Comparison of ENCODE assay signal across 9 cellular contexts in the genomic region with DNA sequence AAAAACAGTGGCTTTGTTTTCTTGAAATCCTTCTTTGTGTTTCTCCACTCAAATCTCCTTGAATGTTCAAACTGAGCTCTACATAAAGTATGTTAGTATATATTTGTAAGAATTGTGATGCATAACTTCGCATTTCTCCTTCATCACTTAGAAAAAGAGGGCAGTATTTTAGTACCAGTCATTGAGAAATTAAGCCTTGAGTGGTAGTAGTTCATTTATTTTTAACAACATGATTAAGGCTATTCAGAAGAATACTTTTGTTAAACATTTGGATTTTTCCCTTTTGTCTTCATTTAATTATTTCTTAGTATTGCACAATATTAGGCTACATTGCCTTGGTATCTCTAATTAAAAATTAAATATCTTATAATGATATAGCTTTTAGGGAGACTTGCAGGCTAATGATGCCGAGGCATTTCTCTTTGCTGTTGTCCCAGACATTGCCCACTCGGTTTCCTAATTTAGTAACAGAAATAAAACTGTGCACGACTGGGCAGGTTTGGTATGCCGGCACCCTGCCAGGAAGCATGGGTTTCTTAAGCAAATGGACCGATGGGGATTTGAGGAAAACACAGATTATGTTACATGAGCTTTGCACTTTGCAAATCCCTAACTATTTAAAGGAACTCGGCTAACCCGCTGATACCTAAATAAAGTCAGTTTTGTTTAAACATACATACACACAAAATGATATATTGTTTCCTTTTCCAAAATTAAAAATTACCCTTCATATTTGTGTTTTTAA. TPM values are rescaled to one million over a fixed set of nuclear protein-coding genes. Genes with fewer than 3 reads are reported as not detected.
DNase-seq lines count a peak whose midpoint lies in the region; ATAC-seq and TF ChIP-seq lines count a peak whose summit lies in the region.
"Had no signal": no experiment of that assay in that cellular context is flagged by ENCODE, and none has a peak within 500 bp of the region (broad histone marks: within the 10 kb centered on the region; RNA-seq: fewer than 3 reads in every experiment).

No MANE protein-coding gene starts in this region.

- no peaks in the 10 kb centered on the region for H4K20me1 ChIP-seq in GM23248 (ENCODE audit: insufficient read depth)
- no peaks in the 10 kb centered on the region for H4K20me1 ChIP-seq in fibroblast of lung (ENCODE audit: control insufficient read depth, extremely low read depth, insufficient read depth, low read length)

- CTCF ChIA-PET in activated CD8-positive, alpha-beta T cell treated with anti-CD3 and anti-CD28 coated beads, Interleukin-2, amount 10 ng/mL, durations not matched to agents 7 days and 5 days (lab: Charles Lee): interaction anchor here (1.2 kb wide), 1 partner anchor 38 kb away, joined by 3 read pairs; no protein-coding TSS in a partner anchor

- POLR2A ChIA-PET in activated CD8-positive, alpha-beta T cell treated with anti-CD3 and anti-CD28 coated beads, Interleukin-2, amount 10 ng/mL, durations not matched to agents 7 days and 5 days (lab: Charles Lee): no interaction called here

- H3K9me2 ChIP-seq in GM23248 (ENCODE audit: insufficient read depth): no peaks in the 10 kb centered on the region

- H3K4me1 ChIP-seq in GM23248 (ENCODE audit: insufficient read depth) (no peaks in the 10 kb centered on the region; the same call in 1 of the 2 replicates), fibroblast of lung (ENCODE audit: control insufficient read depth, extremely low read depth, insufficient read depth, low read length) (peaks cover 2% of the 10 kb centered on the region), psoas muscle (peaks cover 21% of the 10 kb centered on the region)

- no peak overlapping the region for H3K27ac ChIP-seq in GM23248
- H3K27ac ChIP-seq in fibroblast of lung (ENCODE audit: insufficient read depth, low read length): no peak overlapping the region
- H3K27ac ChIP-seq in psoas muscle: peak overlapping the region; percentile 88
- H3K27ac ChIP-seq: KMS-11 had no signal

- H2AFZ ChIP-seq in GM23248 (no peak overlapping the region), fibroblast of lung (ENCODE audit: low read length) (no peak overlapping the region)

- WGBS in GM23248 (ENCODE audit: low coverage in 1 of 2, low lambda C conversion rate in 2 of 2, missing lambda C conversion rate in 2 of 2), 2 experiments: 74% methylated on average over 8 of the region's 8 CpGs
- 9 to 14% (median 12%) methylated on average over 8 of the region's 8 CpGs for WGBS in psoas muscle, 3 donors

- H3K36me3 ChIP-seq in GM23248 (ENCODE audit: low read depth): no peaks in the 10 kb centered on the region
- H3K36me3 ChIP-seq in fibroblast of lung (ENCODE audit: control insufficient read depth, insufficient read depth, low read length): no peaks in the 10 kb centered on the region
- H3K36me3 ChIP-seq in psoas muscle (ENCODE audit: insufficient read depth in 1 of 2, low read depth in 1 of 2): no peaks in the 10 kb centered on the region

- H3K79me2 ChIP-seq in GM23248 (ENCODE audit: insufficient read depth) (no peaks in the 10 kb centered on the region), fibroblast of lung (ENCODE audit: control insufficient read depth, insufficient read depth, low read length) (no peaks in the 10 kb centered on the region)

- H3K27me3 Mint-ChIP-seq in activated CD8-positive, alpha-beta T cell treated with anti-CD3 and anti-CD28 coated beads, Interleukin-2, amount 10 ng/mL, durations not matched to agents 7 days and 5 days (ENCODE audit: low read depth): no peaks in the 10 kb centered on the region

- ATAC-seq in psoas muscle (peak; percentile 85 to 93 (median 88)), HG02588 (IDR thresholded peaks at IDR 0.05; ENCODE audit: unreplicated experiment) (no peak)
- no peak for ATAC-seq in activated CD8-positive, alpha-beta T cell treated with anti-CD3 and anti-CD28 coated beads, Interleukin-2, amount 10 ng/mL, durations not matched to agents 7 days and 5 days

- TF ChIP-seq CTCF in fibroblast of lung (conservative IDR thresholded peaks at IDR 0.05 in 1 of 2, IDR thresholded peaks at IDR 0.05 in 1 of 2; ENCODE audit: low read depth in 1 of 2, low read length in 2 of 2) (no peak), psoas muscle (IDR thresholded peaks at IDR 0.05) (no peak)

- H3K4me2 ChIP-seq in GM23248 (ENCODE audit: unreplicated experiment) (no peak overlapping the region), fibroblast of lung (ENCODE audit: extremely low read depth, insufficient read depth, low read length) (peak overlapping the region; percentile 72)
- H3K4me2 ChIP-seq: KMS-11 had no signal

- H3F3A ChIP-seq in GM23248 (ENCODE audit: insufficient read depth): no peaks in the 10 kb centered on the region

- H3K36me3 Mint-ChIP-seq in activated CD8-positive, alpha-beta T cell treated with anti-CD3 and anti-CD28 coated beads, Interleukin-2, amount 10 ng/mL, durations not matched to agents 7 days and 5 days (ENCODE audit: low read depth): no peaks in the 10 kb centered on the region

- H3K9me3 ChIP-seq in GM23248 (ENCODE audit: low read depth) (no peaks in the 10 kb centered on the region), fibroblast of lung (ENCODE audit: control insufficient read depth, insufficient read depth, low read depth, low read length) (no peaks in the 10 kb centered on the region), psoas muscle (no peaks in the 10 kb centered on the region)

- in situ Hi-C loops in GM23248 (cut with MboI): no loop called here

- no peaks in the 10 kb centered on the region for H3K4me1 Mint-ChIP-seq in activated CD8-positive, alpha-beta T cell treated with anti-CD3 and anti-CD28 coated beads, Interleukin-2, amount 10 ng/mL, durations not matched to agents 7 days and 5 days (ENCODE audit: low read depth)

- H3K27ac Mint-ChIP-seq in activated CD8-positive, alpha-beta T cell treated with anti-CD3 and anti-CD28 coated beads, Interleukin-2, amount 10 ng/mL, durations not matched to agents 7 days and 5 days: no peak overlapping the region

- H3K9ac ChIP-seq in GM23248: no peak overlapping the region
- H3K9ac ChIP-seq in fibroblast of lung (ENCODE audit: insufficient read depth, low read length): no peak overlapping the region
- H3K9ac ChIP-seq: KMS-11 had no signal

- H3K4me3 ChIP-seq in GM23248: no peak overlapping the region
- peak overlapping the region in 1 of 4 experiments; percentile 9 for H3K4me3 ChIP-seq in fibroblast of lung (replicated peaks in 1 of 4; ENCODE audit: control extremely low read depth in 1 of 4, insufficient read depth in 1 of 4, low read depth in 3 of 4, low read length in 4 of 4)
- H3K4me3 ChIP-seq in psoas muscle: peak overlapping the region; percentile 50

- DNase-seq in GM23248: peak; percentile 22
- peak; percentile 24 for DNase-seq in NCI-H526 treated with DMSO at 0.1 percent for 48 hours (lab: John Stamatoyannopoulos, UW)
- DNase-seq in fibroblast of lung (ENCODE audit: low read depth in 2 of 2): peak; percentile 89 to 92
- DNase-seq in psoas muscle: peak; percentile 81 to 93
- DNase-seq in activated CD8-positive, alpha-beta T cell treated with anti-CD3 and anti-CD28 coated beads, Interleukin-2, amount 10 ng/mL, durations not matched to agents 7 days and 5 days: no peak
- no peak for DNase-seq in germinal center (ENCODE audit: low spot score)
- DNase-seq in activated T-cell treated with anti-CD3 and anti-CD28 coated beads, Interleukin-2, amount 50 U/mL, for 1 hour: no peak

- intact Hi-C loops in psoas muscle (cut with DNase I): loop anchor here in 1 of 2 donors (10.0 kb wide), 1 partner anchor 259 kb away; a partner anchor contains a TSS

- no peak overlapping the region for H3K4me3 Mint-ChIP-seq in activated CD8-positive, alpha-beta T cell treated with anti-CD3 and anti-CD28 coated beads, Interleukin-2, amount 10 ng/mL, durations not matched to agents 7 days and 5 days

- no peaks in the 10 kb centered on the region for H3K9me3 Mint-ChIP-seq in activated CD8-positive, alpha-beta T cell treated with anti-CD3 and anti-CD28 coated beads, Interleukin-2, amount 10 ng/mL, durations not matched to agents 7 days and 5 days (ENCODE audit: insufficient read depth)

- H3K27me3 ChIP-seq in GM23248 (replicated peaks; ENCODE audit: insufficient read depth) (no peaks in the 10 kb centered on the region), fibroblast of lung (ENCODE audit: control insufficient read depth, insufficient read depth, low read length) (no peaks in the 10 kb centered on the region), psoas muscle (ENCODE audit: insufficient read depth in 3 of 3, low read length in 2 of 3) (no peaks in the 10 kb centered on the region)

RNA-seq across cellular contexts. Expression of a gene that starts 54.7 kb away (rescaled TPM):
- 15.8 and 30.8 TPM in 2 replicates for total RNA-seq in GM23248 (2014; rRNA removed; shearing (Covaris generic))
- 18.4 and 19.8 TPM in 2 replicates for polyA plus RNA-seq in GM23248 (2016; fragmentation: Nextera tagmentation; extraction: Ambion mirVana)
- total RNA-seq in fibroblast of lung: 10.0 and 20.1 TPM in 2 replicates
- polyA plus RNA-seq in fibroblast of lung: 23.8 and 26.3 TPM in 2 replicates
- polyA plus RNA-seq in fibroblast of lung (2012): 14.5 and 14.6 TPM in 2 replicates
- 9.7 and 12.5 TPM in 2 replicates for polyA minus RNA-seq in fibroblast of lung (ENCODE audit: low replicate concordance)
- total RNA-seq in psoas muscle: 10 to 100 TPM; 17.6 to 21.2 (median 20.1) TPM
- polyA plus RNA-seq in psoas muscle: 10 to 100 TPM in 2 of 3 donors, 1 to 10 TPM in 1; 8.4 to 31.2 (median 24.2) TPM
- 10 to 100 TPM; 18.3 to 19.3 TPM for total RNA-seq in activated CD8-positive, alpha-beta T cell treated with anti-CD3 and anti-CD28 coated beads, Interleukin-2, amount 10 ng/mL, durations not matched to agents 7 days and 5 days

RNA-seq across cellular contexts. Expression of a gene that starts 56.6 kb away (rescaled TPM):
- 18.6 and 21.0 TPM in 2 replicates for total RNA-seq in GM23248 (2014; rRNA removed; shearing (Covaris generic))
- polyA plus RNA-seq in GM23248 (2016; fragmentation: Nextera tagmentation; extraction: Ambion mirVana) (10.0 and 10.8 TPM in 2 replicates), fibroblast of lung (3.5 and 4.1 TPM in 2 replicates), psoas muscle (1 to 10 TPM; 2.1 to 7.8 (median 3.4) TPM)
- total RNA-seq in fibroblast of lung (25.7 and 30.4 TPM in 2 replicates), psoas muscle (10 to 100 TPM in 1 of 4 donors, 1 to 10 TPM in 3; 6.7 to 11.2 (median 8.9) TPM)
- 9.3 and 13.2 TPM in 2 replicates for polyA plus RNA-seq in fibroblast of lung (2012)
- polyA minus RNA-seq in fibroblast of lung (ENCODE audit: low replicate concordance): 4.9 and 16.3 TPM in 2 replicates
- under 1 TPM; 0.65 to 0.82 TPM for total RNA-seq in activated CD8-positive, alpha-beta T cell treated with anti-CD3 and anti-CD28 coated beads, Interleukin-2, amount 10 ng/mL, durations not matched to agents 7 days and 5 days

Comparison
In these comparisons a context has a peak if more than half of its experiments do, and no peak if none do; other contexts are left out.
1. DNase-seq: peak in GM23248 (single experiment), NCI-H526 treated with DMSO at 0.1 percent for 48 hours (single experiment), fibroblast of lung (2 of 2) and psoas muscle (2 of 2); none in activated CD8-positive, alpha-beta T cell treated with anti-CD3 and anti-CD28 coated beads, Interleukin-2, amount 10 ng/mL, durations not matched to agents 7 days and 5 days (single experiment), germinal center (single experiment) and activated T-cell treated with anti-CD3 and anti-CD28 coated beads, Interleukin-2, amount 50 U/mL, for 1 hour (single experiment).
2. ATAC-seq: peak in psoas muscle (4 of 4); none in activated CD8-positive, alpha-beta T cell treated with anti-CD3 and anti-CD28 coated beads, Interleukin-2, amount 10 ng/mL, durations not matched to agents 7 days and 5 days (single experiment) and HG02588 (single experiment).
3. RNA of a gene that starts 56.6 kb away (total RNA-seq): 25.7 to 30.4 TPM in fibroblast of lung, 18.6 to 21.0 TPM in GM23248 and 6.7 to 11.2 TPM in psoas muscle; 0.65 to 0.82 TPM in activated CD8-positive, alpha-beta T cell treated with anti-CD3 and anti-CD28 coated beads, Interleukin-2, amount 10 ng/mL, durations not matched to agents 7 days and 5 days; every median in the first group is over 4 times any median in the second.